Comparison of ENCODE assay signal across 24 cellular contexts in the genomic region with DNA sequence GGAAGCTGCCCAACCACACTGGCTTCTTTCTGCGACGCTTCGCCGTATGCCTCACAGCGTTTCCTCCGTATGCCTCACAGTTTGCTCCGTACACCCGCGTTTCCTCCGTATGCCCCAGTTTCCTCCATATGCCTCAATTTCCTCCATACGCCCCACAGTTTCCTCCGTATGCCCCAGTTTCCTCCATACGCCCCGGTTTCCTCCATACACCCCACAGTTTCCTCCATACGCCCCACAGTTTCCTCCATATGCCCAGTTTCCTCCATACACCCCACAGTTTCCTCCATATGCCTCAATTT. TPM values are rescaled to one million over a fixed set of nuclear protein-coding genes. Genes with fewer than 3 reads are reported as not detected.
DNase-seq lines count a peak whose midpoint lies in the region; ATAC-seq lines count a peak whose summit lies in the region.
"Had no signal": no experiment of that assay in that cellular context is flagged by ENCODE, and none has a peak within 500 bp of the region (broad histone marks: within the 10 kb centered on the region; RNA-seq: fewer than 3 reads in every experiment).

No MANE protein-coding gene starts in this region.

- peaks cover 32% of the 10 kb centered on the region for H3K4me1 Mint-ChIP-seq in activated CD4-positive, alpha-beta memory T cell treated with anti-CD3 and anti-CD28 coated beads, Interleukin-2, amount 10 ng/mL, durations not matched to agents 7 days and 5 days
- peaks cover 25% of the 10 kb centered on the region for H3K4me1 Mint-ChIP-seq in activated CD4-positive, alpha-beta memory T cell treated with anti-CD3 and anti-CD28 coated beads for 36 hours (ENCODE audit: low read depth)
- H3K4me1 Mint-ChIP-seq in T-helper 17 cell (peaks cover 4% of the 10 kb centered on the region), immature natural killer cell (peaks cover 37 to 40% of the 10 kb centered on the region in 2 donors)
- H3K4me1 Mint-ChIP-seq in activated CD4-positive, alpha-beta T cell treated with anti-CD3 and anti-CD28 coated beads for 36 hours, result peaks cover 12% of the 10 kb centered on the region

- peak overlapping the region; percentile 18 for H3K27ac ChIP-seq in thymus (ENCODE audit: low read depth)
- H3K27ac ChIP-seq: left lung had no signal

- H3K4me1 ChIP-seq in thymus (ENCODE audit: control insufficient read depth, insufficient read depth, low read length), result peaks cover 5% of the 10 kb centered on the region

- CTCF ChIA-PET in activated CD4-positive, alpha-beta memory T cell treated with anti-CD3 and anti-CD28 coated beads, Interleukin-2, amount 10 ng/mL, durations not matched to agents 7 days and 5 days (lab: Charles Lee), result no interaction called here
- CTCF ChIA-PET in activated CD4-positive, alpha-beta memory T cell treated with anti-CD3 and anti-CD28 coated beads for 36 hours (lab: Charles Lee), result no interaction called here
- CTCF ChIA-PET in activated CD4-positive, alpha-beta T cell treated with anti-CD3 and anti-CD28 coated beads for 36 hours (lab: Charles Lee), result interaction anchor here (0.9 kb wide), 1 partner anchor 234 kb away, joined by 3 read pairs; no protein-coding TSS in a partner anchor

- no peaks in the 10 kb centered on the region for H3K27me3 ChIP-seq in thymus (ENCODE audit: control insufficient read depth, insufficient read depth)
- H3K27me3 ChIP-seq: left lung, testis had no signal

- H3K9me3 ChIP-seq in T-helper 17 cell (ENCODE audit: control insufficient read depth, low read length, poor library complexity, severe bottlenecking), result no peaks in the 10 kb centered on the region
- H3K9me3 ChIP-seq in thymus (ENCODE audit: control insufficient read depth), result no peaks in the 10 kb centered on the region
- H3K9me3 ChIP-seq: left lung, SK-N-SH, testis had no signal

- no peak for DNase-seq in activated CD4-positive, alpha-beta memory T cell treated with anti-CD3 and anti-CD28 coated beads, Interleukin-2, amount 10 ng/mL, durations not matched to agents 7 days and 5 days
- DNase-seq in activated CD4-positive, alpha-beta memory T cell treated with anti-CD3 and anti-CD28 coated beads for 36 hours, result no peak
- DNase-seq in T-helper 17 cell (no peak), immature natural killer cell (no peak), NCI-H1105 (lab: John Stamatoyannopoulos, UW) (no peak), pons (ENCODE audit: low spot score) (no peak)
- DNase-seq in activated CD4-positive, alpha-beta T cell treated with anti-CD3 and anti-CD28 coated beads for 36 hours, result no peak
- DNase-seq: 8988T, AML-193, COR-L47, DMS79 treated with DMSO at 0.1 percent for 48 hours, endodermal cell, HCEC 1CT, midbrain, NCI-H2171, NCI-H524 treated with DMSO at 0.1 percent for 48 hours, SK-N-SH, testis had no signal

- H3K36me3 Mint-ChIP-seq in activated CD4-positive, alpha-beta memory T cell treated with anti-CD3 and anti-CD28 coated beads, Interleukin-2, amount 10 ng/mL, durations not matched to agents 7 days and 5 days (ENCODE audit: low read depth), result peaks cover 3% of the 10 kb centered on the region
- no peaks in the 10 kb centered on the region for H3K36me3 Mint-ChIP-seq in activated CD4-positive, alpha-beta memory T cell treated with anti-CD3 and anti-CD28 coated beads for 36 hours
- H3K36me3 Mint-ChIP-seq in T-helper 17 cell (ENCODE audit: low read depth) (peaks cover 2% of the 10 kb centered on the region), immature natural killer cell (no peaks in the 10 kb centered on the region)
- no peaks in the 10 kb centered on the region for H3K36me3 Mint-ChIP-seq in activated CD4-positive, alpha-beta T cell treated with anti-CD3 and anti-CD28 coated beads for 36 hours (ENCODE audit: low read depth)
- H3K36me3 Mint-ChIP-seq: activated naive CD4-positive, alpha-beta T cell treated with anti-CD3 and anti-CD28 coated beads, Interleukin-2, amount 50 U/mL, for 72 hours had no signal

- POLR2A ChIA-PET in activated CD4-positive, alpha-beta memory T cell treated with anti-CD3 and anti-CD28 coated beads, Interleukin-2, amount 10 ng/mL, durations not matched to agents 7 days and 5 days (lab: Charles Lee), result no interaction called here
- POLR2A ChIA-PET in activated CD4-positive, alpha-beta memory T cell treated with anti-CD3 and anti-CD28 coated beads for 36 hours (lab: Charles Lee), result no interaction called here
- POLR2A ChIA-PET in activated CD4-positive, alpha-beta T cell treated with anti-CD3 and anti-CD28 coated beads for 36 hours (lab: Charles Lee), result no interaction called here

- peaks cover 9% of the 10 kb centered on the region for H3K9me3 Mint-ChIP-seq in activated CD4-positive, alpha-beta memory T cell treated with anti-CD3 and anti-CD28 coated beads, Interleukin-2, amount 10 ng/mL, durations not matched to agents 7 days and 5 days
- H3K9me3 Mint-ChIP-seq in activated CD4-positive, alpha-beta memory T cell treated with anti-CD3 and anti-CD28 coated beads for 36 hours, result no peaks in the 10 kb centered on the region
- peaks cover 0 to 2% (median 0%) of the 10 kb centered on the region in 6 donors for H3K9me3 Mint-ChIP-seq in immature natural killer cell
- H3K9me3 Mint-ChIP-seq in activated CD4-positive, alpha-beta T cell treated with anti-CD3 and anti-CD28 coated beads for 36 hours (ENCODE audit: low read depth), result no peaks in the 10 kb centered on the region
- H3K9me3 Mint-ChIP-seq: activated naive CD4-positive, alpha-beta T cell treated with anti-CD3 and anti-CD28 coated beads, Interleukin-2, amount 50 U/mL, for 72 hours; endodermal cell; neural crest cell had no signal

- intact Hi-C loops in activated CD4-positive, alpha-beta memory T cell treated with anti-CD3 and anti-CD28 coated beads for 36 hours (cut with micrococcal nuclease), result no loop called here
- intact Hi-C loops in activated CD4-positive, alpha-beta T cell treated with anti-CD3 and anti-CD28 coated beads for 36 hours (cut with DNase I, micrococcal nuclease), result no loop called here

- WGBS in thymus, result 12% methylated on average over 15 of the region's 15 CpGs

- H3K27me3 Mint-ChIP-seq in activated CD4-positive, alpha-beta memory T cell treated with anti-CD3 and anti-CD28 coated beads, Interleukin-2, amount 10 ng/mL, durations not matched to agents 7 days and 5 days, result peaks cover 2% of the 10 kb centered on the region
- no peaks in the 10 kb centered on the region for H3K27me3 Mint-ChIP-seq in activated CD4-positive, alpha-beta memory T cell treated with anti-CD3 and anti-CD28 coated beads for 36 hours
- H3K27me3 Mint-ChIP-seq in T-helper 17 cell (no peaks in the 10 kb centered on the region), immature natural killer cell (ENCODE audit: low read depth in 3 of 3) (peaks cover 4 to 12% (median 5%) of the 10 kb centered on the region in 3 donors)
- no peaks in the 10 kb centered on the region for H3K27me3 Mint-ChIP-seq in activated CD4-positive, alpha-beta T cell treated with anti-CD3 and anti-CD28 coated beads for 36 hours
- H3K27me3 Mint-ChIP-seq: progenitor cell of endocrine pancreas had no signal

- peak overlapping the region; percentile 65 for H3K27ac Mint-ChIP-seq in activated CD4-positive, alpha-beta memory T cell treated with anti-CD3 and anti-CD28 coated beads, Interleukin-2, amount 10 ng/mL, durations not matched to agents 7 days and 5 days
- no peak overlapping the region for H3K27ac Mint-ChIP-seq in activated CD4-positive, alpha-beta memory T cell treated with anti-CD3 and anti-CD28 coated beads for 36 hours
- no peak overlapping the region for H3K27ac Mint-ChIP-seq in T-helper 17 cell
- H3K27ac Mint-ChIP-seq in immature natural killer cell, result peak overlapping the region in 5 of 6 donors; percentile 32 to 77 (median 44)
- H3K27ac Mint-ChIP-seq in activated CD4-positive, alpha-beta T cell treated with anti-CD3 and anti-CD28 coated beads for 36 hours, result no peak overlapping the region
- H3K27ac Mint-ChIP-seq: activated naive CD4-positive, alpha-beta T cell treated with anti-CD3 and anti-CD28 coated beads, Interleukin-2, amount 50 U/mL, for 72 hours; endodermal cell; progenitor cell of endocrine pancreas had no signal

- H3K36me3 ChIP-seq in thymus (ENCODE audit: control insufficient read depth, insufficient read depth), result peaks cover 2% of the 10 kb centered on the region

- no peak overlapping the region for H3K4me3 ChIP-seq in thymus (ENCODE audit: low read length)
- H3K4me3 ChIP-seq: K562, left lung, testis had no signal

- H3K4me3 Mint-ChIP-seq in activated CD4-positive, alpha-beta memory T cell treated with anti-CD3 and anti-CD28 coated beads, Interleukin-2, amount 10 ng/mL, durations not matched to agents 7 days and 5 days, result no peak overlapping the region
- no peak overlapping the region for H3K4me3 Mint-ChIP-seq in activated CD4-positive, alpha-beta memory T cell treated with anti-CD3 and anti-CD28 coated beads for 36 hours
- H3K4me3 Mint-ChIP-seq in T-helper 17 cell (no peak overlapping the region), immature natural killer cell (peak overlapping the region in 4 of 5 donors; percentile 2 to 55 (median 26))
- no peak overlapping the region for H3K4me3 Mint-ChIP-seq in activated CD4-positive, alpha-beta T cell treated with anti-CD3 and anti-CD28 coated beads for 36 hours
- H3K4me3 Mint-ChIP-seq: endodermal cell, neural crest cell had no signal

- ATAC-seq in T-helper 17 cell, result peak; percentile 59
- ATAC-seq in activated CD4-positive, alpha-beta T cell treated with anti-CD3 and anti-CD28 coated beads for 36 hours, result no peak
- ATAC-seq: K562, left lung had no signal

RNA-seq across cellular contexts. Expression of gene GAS6, which starts 22.6 kb away (rescaled TPM):
- 1 to 10 TPM; 1.3 to 1.8 TPM for total RNA-seq in activated CD4-positive, alpha-beta memory T cell treated with anti-CD3 and anti-CD28 coated beads, Interleukin-2, amount 10 ng/mL, durations not matched to agents 7 days and 5 days
- total RNA-seq in activated CD4-positive, alpha-beta memory T cell treated with anti-CD3 and anti-CD28 coated beads for 36 hours, result 1 to 10 TPM; 1.5 TPM
- 1 to 10 TPM; 2.2 to 3.8 TPM for total RNA-seq in T-helper 17 cell
- polyA plus RNA-seq in immature natural killer cell (1 to 10 TPM in 2 of 3 donors, not detected in 1; 1.0 to 1.2 TPM), thymus (89.4 TPM)
- under 1 TPM; 0.54 to 0.73 TPM for total RNA-seq in activated CD4-positive, alpha-beta T cell treated with anti-CD3 and anti-CD28 coated beads for 36 hours

Comparison
In these comparisons a context has a peak if more than half of its experiments do, and no peak if none do; other contexts are left out.
1. H3K27ac Mint-ChIP-seq: peak in activated CD4-positive, alpha-beta memory T cell treated with anti-CD3 and anti-CD28 coated beads, Interleukin-2, amount 10 ng/mL, durations not matched to agents 7 days and 5 days (single experiment) and immature natural killer cell (5 of 6); none in activated CD4-positive, alpha-beta memory T cell treated with anti-CD3 and anti-CD28 coated beads for 36 hours (single experiment), T-helper 17 cell (single experiment) and activated CD4-positive, alpha-beta T cell treated with anti-CD3 and anti-CD28 coated beads for 36 hours (single experiment).
2. H3K4me3 Mint-ChIP-seq: peak in immature natural killer cell (4 of 5); none in activated CD4-positive, alpha-beta memory T cell treated with anti-CD3 and anti-CD28 coated beads, Interleukin-2, amount 10 ng/mL, durations not matched to agents 7 days and 5 days (single experiment), activated CD4-positive, alpha-beta memory T cell treated with anti-CD3 and anti-CD28 coated beads for 36 hours (single experiment), T-helper 17 cell (single experiment) and activated CD4-positive, alpha-beta T cell treated with anti-CD3 and anti-CD28 coated beads for 36 hours (single experiment).